11 cellular contexts compared by ENCODE assay signal in genomic region chr12:116346751-116347150, GRCh38.
DNase-seq lines count a peak whose midpoint lies in the region; ATAC-seq and TF ChIP-seq lines count a peak whose summit lies in the region.
"Had no signal": no experiment of that assay in that cellular context is flagged by ENCODE, and none has a peak within 500 bp of the region (broad histone marks: within the 10 kb centered on the region; RNA-seq: fewer than 3 reads in every experiment).

No MANE protein-coding gene starts in this region.

- H3K4me1 Mint-ChIP-seq in chondrocyte (ENCODE audit: low read depth), result peaks cover 16% of the 10 kb centered on the region
- H3K4me1 Mint-ChIP-seq in activated naive CD8-positive, alpha-beta T cell treated with anti-CD3 and anti-CD28 coated beads, Interleukin-2, amount 50 U/mL, for 24 hours, result peaks cover 2% of the 10 kb centered on the region
- H3K4me1 Mint-ChIP-seq in activated T-cell treated with anti-CD3 and anti-CD28 coated beads, Interleukin-2, amount 50 U/mL, for 24 hours (ENCODE audit: low read depth), result no peaks in the 10 kb centered on the region

- H3K9me3 Mint-ChIP-seq in chondrocyte (ENCODE audit: low read depth), result peaks cover 23% of the 10 kb centered on the region
- H3K9me3 Mint-ChIP-seq in activated naive CD8-positive, alpha-beta T cell treated with anti-CD3 and anti-CD28 coated beads, Interleukin-2, amount 50 U/mL, for 24 hours, result peaks cover 4% of the 10 kb centered on the region
- H3K9me3 Mint-ChIP-seq in activated T-cell treated with anti-CD3 and anti-CD28 coated beads, Interleukin-2, amount 50 U/mL, for 24 hours, result no peaks in the 10 kb centered on the region

- no peaks in the 10 kb centered on the region for H3K27me3 Mint-ChIP-seq in chondrocyte (ENCODE audit: low read depth)
- H3K27me3 Mint-ChIP-seq in activated naive CD8-positive, alpha-beta T cell treated with anti-CD3 and anti-CD28 coated beads, Interleukin-2, amount 50 U/mL, for 24 hours, result no peaks in the 10 kb centered on the region
- H3K27me3 Mint-ChIP-seq in activated T-cell treated with anti-CD3 and anti-CD28 coated beads, Interleukin-2, amount 50 U/mL, for 24 hours, result no peaks in the 10 kb centered on the region
- H3K27me3 Mint-ChIP-seq: memory B cell had no signal

- peak overlapping the region; percentile 85 for H3K27ac Mint-ChIP-seq in chondrocyte (ENCODE audit: unreplicated experiment)
- H3K27ac Mint-ChIP-seq in activated naive CD8-positive, alpha-beta T cell treated with anti-CD3 and anti-CD28 coated beads, Interleukin-2, amount 50 U/mL, for 24 hours, result no peak overlapping the region
- H3K27ac Mint-ChIP-seq in activated T-cell treated with anti-CD3 and anti-CD28 coated beads, Interleukin-2, amount 50 U/mL, for 24 hours, result no peak overlapping the region
- H3K27ac Mint-ChIP-seq: memory B cell had no signal

- DNase-seq in AG08395 (ENCODE audit: low spot score) (peak; percentile 90), LoVo (ENCODE audit: low spot score) (peak; percentile 15), chondrocyte (ENCODE audit: low spot score) (no peak), middle frontal gyrus (ENCODE audit: extremely low spot score, low spot score) (peak; percentile 22), activated gamma-delta T cell (lab: John Stamatoyannopoulos, UW) (no peak)
- no peak for DNase-seq in activated naive CD8-positive, alpha-beta T cell treated with anti-CD3 and anti-CD28 coated beads, Interleukin-2, amount 50 U/mL, for 24 hours
- DNase-seq in activated T-cell treated with anti-CD3 and anti-CD28 coated beads, Interleukin-2, amount 50 U/mL, for 24 hours, result no peak
- DNase-seq: MV-4-11, SHP77 had no signal

- H3K4me3 Mint-ChIP-seq in chondrocyte (ENCODE audit: unreplicated experiment), result no peak overlapping the region
- no peak overlapping the region for H3K4me3 Mint-ChIP-seq in activated naive CD8-positive, alpha-beta T cell treated with anti-CD3 and anti-CD28 coated beads, Interleukin-2, amount 50 U/mL, for 24 hours
- no peak overlapping the region for H3K4me3 Mint-ChIP-seq in activated T-cell treated with anti-CD3 and anti-CD28 coated beads, Interleukin-2, amount 50 U/mL, for 24 hours
- H3K4me3 Mint-ChIP-seq: memory B cell had no signal

- TF ChIP-seq CTCF in chondrocyte (IDR thresholded peaks at IDR 0.05), result no peak

- H3K36me3 Mint-ChIP-seq in chondrocyte (ENCODE audit: low read depth), result peaks cover 6% of the 10 kb centered on the region
- no peaks in the 10 kb centered on the region for H3K36me3 Mint-ChIP-seq in activated naive CD8-positive, alpha-beta T cell treated with anti-CD3 and anti-CD28 coated beads, Interleukin-2, amount 50 U/mL, for 24 hours (ENCODE audit: low read depth)
- H3K36me3 Mint-ChIP-seq in activated T-cell treated with anti-CD3 and anti-CD28 coated beads, Interleukin-2, amount 50 U/mL, for 24 hours (ENCODE audit: low read depth), result no peaks in the 10 kb centered on the region

- ATAC-seq in activated naive CD8-positive, alpha-beta T cell treated with anti-CD3 and anti-CD28 coated beads, Interleukin-2, amount 50 U/mL, for 24 hours, result no peak
- no peak for ATAC-seq in HG02763 (IDR thresholded peaks at IDR 0.05; ENCODE audit: unreplicated experiment)

Comparison
In these comparisons a context has a peak if more than half of its experiments do, and no peak if none do; other contexts are left out.
1. DNase-seq: peak in AG08395 (single experiment), LoVo (single experiment) and middle frontal gyrus (single experiment); none in chondrocyte (single experiment), activated naive CD8-positive, alpha-beta T cell treated with anti-CD3 and anti-CD28 coated beads, Interleukin-2, amount 50 U/mL, for 24 hours (single experiment), activated gamma-delta T cell (single experiment) and activated T-cell treated with anti-CD3 and anti-CD28 coated beads, Interleukin-2, amount 50 U/mL, for 24 hours (single experiment).